ENCODE assay signal across 8 cellular contexts in genomic region chr11:7577883-7578242, GRCh38.
DNase-seq lines count a peak whose midpoint lies in the region; ATAC-seq, FAIRE-seq and TF ChIP-seq lines count a peak whose summit lies in the region.

No MANE protein-coding gene starts in this region.

- intact Hi-C loops in esophagus muscularis mucosa (cut with DNase I): no loop called here

- no peak for TF ChIP-seq EP300 in esophagus muscularis mucosa (IDR thresholded peaks at IDR 0.05)

- H3K27me3 Mint-ChIP-seq in activated T-cell treated with anti-CD3 and anti-CD28 coated beads, Interleukin-2, amount 50 U/mL, for 24 hours: peaks cover 61% of the 10 kb centered on the region

- peaks cover 57 to 71% (median 65%) of the 10 kb centered on the region in 4 donors for H3K4me1 ChIP-seq in esophagus muscularis mucosa

- H3K36me3 Mint-ChIP-seq in activated T-cell treated with anti-CD3 and anti-CD28 coated beads, Interleukin-2, amount 50 U/mL, for 24 hours (ENCODE audit: low read depth): no peaks in the 10 kb centered on the region

- H3K27ac Mint-ChIP-seq in activated T-cell treated with anti-CD3 and anti-CD28 coated beads, Interleukin-2, amount 50 U/mL, for 24 hours: peak overlapping the region; percentile 5

- FAIRE-seq in RCC 7860 (lab: Jason Lieb, UNC): no peak

- ATAC-seq in omental fat pad (ENCODE audit: low FRiP score) (peak; percentile 25), GM21717 (IDR thresholded peaks at IDR 0.05; ENCODE audit: unreplicated experiment) (no peak)

- no peak overlapping the region for H3K27ac ChIP-seq in SK-N-MC
- peak overlapping the region; percentile 67 to 83 (median 77) for H3K27ac ChIP-seq in esophagus muscularis mucosa (replicated peaks in 1 of 4)

- H3K9ac ChIP-seq in SK-N-MC (ENCODE audit: insufficient read length): no peak overlapping the region

- peaks cover 0 to 31% (median 0%) of the 10 kb centered on the region in 4 donors for H3K27me3 ChIP-seq in esophagus muscularis mucosa

- H3K9me3 ChIP-seq in SK-N-MC (ENCODE audit: low read depth, low read length) (no peaks in the 10 kb centered on the region), esophagus muscularis mucosa (no peaks in the 10 kb centered on the region)

- peak overlapping the region; percentile 73 for H3K4me3 ChIP-seq in SK-N-MC
- H3K4me3 ChIP-seq in esophagus muscularis mucosa: peak overlapping the region; percentile 27 to 46 (median 36)

- no peaks in the 10 kb centered on the region for H3K9me3 Mint-ChIP-seq in activated T-cell treated with anti-CD3 and anti-CD28 coated beads, Interleukin-2, amount 50 U/mL, for 24 hours

- peaks cover 39% of the 10 kb centered on the region for H3K4me1 Mint-ChIP-seq in activated T-cell treated with anti-CD3 and anti-CD28 coated beads, Interleukin-2, amount 50 U/mL, for 24 hours (ENCODE audit: low read depth)

- no peak for TF ChIP-seq POLR2A in esophagus muscularis mucosa (IDR thresholded peaks at IDR 0.05; ENCODE audit: low read depth)

- H3K4me3 Mint-ChIP-seq in activated T-cell treated with anti-CD3 and anti-CD28 coated beads, Interleukin-2, amount 50 U/mL, for 24 hours: peak overlapping the region; percentile 41

- H3K36me3 ChIP-seq in SK-N-MC (ENCODE audit: insufficient read depth, low read length) (no peaks in the 10 kb centered on the region), esophagus muscularis mucosa (no peaks in the 10 kb centered on the region)

- WGBS in esophagus muscularis mucosa: 3% methylated on average over 8 of the region's 8 CpGs

- no peak for DNase-seq in activated T-cell treated with anti-CD3 and anti-CD28 coated beads, Interleukin-2, amount 50 U/mL, for 24 hours
- DNase-seq in activated T-cell treated with anti-CD3 and anti-CD28 coated beads for 4 hours (no peak), SK-N-MC (ENCODE audit: low read depth, low spot score) (peak; percentile 45), esophagus muscularis mucosa (ENCODE audit: extremely low spot score) (no peak), omental fat pad (ENCODE audit: low spot score) (no peak), COLO668 (lab: John Stamatoyannopoulos, UW; ENCODE audit: unreplicated experiment) (no peak), RCC 7860 (ENCODE audit: low spot score) (no peak)

- TF ChIP-seq CTCF in esophagus muscularis mucosa (IDR thresholded peaks at IDR 0.05) (no peak), omental fat pad (IDR thresholded peaks at IDR 0.05) (no peak)
